In the genomic region with DNA sequence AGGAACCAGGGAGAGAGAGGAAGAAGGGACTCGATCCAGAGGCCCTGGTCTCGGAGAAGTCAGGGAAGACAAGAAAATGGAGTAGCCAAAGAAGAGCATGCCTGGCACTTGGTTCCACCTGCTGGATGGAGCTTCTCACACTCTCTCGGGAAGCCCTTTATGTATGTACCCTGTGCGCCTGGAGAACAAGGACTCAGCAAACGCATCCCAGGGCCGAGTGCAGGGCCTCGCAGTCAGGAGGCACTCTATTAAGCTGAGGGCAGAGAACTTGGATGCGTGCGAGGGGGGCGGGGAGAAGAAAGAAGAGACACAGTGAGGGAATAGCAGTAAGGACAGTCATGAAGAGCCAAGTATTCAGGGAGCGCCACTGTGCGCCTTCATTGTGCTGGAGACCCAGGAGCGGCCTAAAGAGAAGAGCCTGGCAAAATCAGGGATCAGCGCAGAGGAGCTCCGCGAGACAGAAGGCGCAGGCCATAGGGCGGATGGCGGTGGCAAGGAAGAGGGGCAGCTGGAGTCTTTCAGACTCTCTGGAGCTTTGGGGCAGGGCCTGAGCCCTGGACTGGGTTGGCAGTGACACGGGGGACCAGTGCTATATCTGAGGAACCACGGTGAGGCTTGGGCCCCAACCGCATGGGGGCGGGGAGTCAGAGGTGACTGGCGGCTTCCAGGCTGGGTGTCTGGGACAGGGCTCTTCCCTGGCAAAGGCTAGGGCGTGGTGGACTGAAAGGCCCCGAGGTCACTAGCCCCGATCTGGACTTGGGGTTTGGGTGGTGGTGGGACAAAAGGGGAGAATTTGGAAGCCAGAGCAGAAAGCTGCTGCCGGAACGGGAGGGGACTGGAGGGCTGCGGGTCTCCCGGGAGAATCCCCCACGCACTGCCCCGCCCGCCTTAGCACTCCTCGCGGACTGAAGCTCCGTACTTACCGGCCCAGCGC, we compare ENCODE assay signal across 9 cellular contexts. TPM values are rescaled to one million over a fixed set of nuclear protein-coding genes. Genes with fewer than 3 reads are reported as not detected.
A peak's percentile ranks its signal among the peaks of the same experiment; 100 is the strongest.
DNase-seq lines count a peak whose midpoint lies in the region; ATAC-seq and TF ChIP-seq lines count a peak whose summit lies in the region.
"Had no signal": no experiment of that assay in that cellular context is flagged by ENCODE, and none has a peak within 500 bp of the region (broad histone marks: within the 10 kb centered on the region; RNA-seq: fewer than 3 reads in every experiment).

No MANE protein-coding gene starts in this region.

- no peak overlapping the region for H3K4me3 ChIP-seq in parathyroid adenoma (ENCODE audit: low read depth, low read length)

- ATAC-seq in HG03521 (IDR thresholded peaks at IDR 0.05; ENCODE audit: unreplicated experiment) (no peak), GM19023 (IDR thresholded peaks at IDR 0.05; ENCODE audit: unreplicated experiment) (no peak), HG03439 (IDR thresholded peaks at IDR 0.05; ENCODE audit: unreplicated experiment) (no peak)

- peak overlapping the region; percentile 86 for H2AFZ ChIP-seq in parathyroid adenoma

- no peaks in the 10 kb centered on the region for H3K36me3 ChIP-seq in parathyroid adenoma (ENCODE audit: control insufficient read depth, insufficient read depth, low read length)

- H3K79me2 ChIP-seq in parathyroid adenoma = peaks cover 7% of the 10 kb centered on the region

- in situ Hi-C loops in G401 (cut with HindIII; ENCODE audit: low sequenced_read_pairs) = no loop called here

- no peaks in the 10 kb centered on the region for H3K27me3 ChIP-seq in parathyroid adenoma (ENCODE audit: control insufficient read depth, insufficient read depth, low read length)

- no peaks in the 10 kb centered on the region for H3K9me3 ChIP-seq in parathyroid adenoma (ENCODE audit: control insufficient read depth, low read length)

- peak; percentile 10 for DNase-seq in G401 (ENCODE audit: low spot score)
- DNase-seq in HuH-7 (ENCODE audit: low spot score) = peak; percentile 27
- peak; percentile 24 for DNase-seq in cerebellar cortex (ENCODE audit: low spot score)
- no peak for DNase-seq in UCSD-AML1 (lab: John Stamatoyannopoulos, UW; ENCODE audit: unreplicated experiment)
- DNase-seq: stimulated activated CD4-positive, alpha-beta T cell treated with anti-CD3 and anti-CD28 coated beads, Interleukin-4, amount 100 ng/mL, for 1 hour had no signal

- H3K27ac ChIP-seq in parathyroid adenoma = peak overlapping the region; percentile 85

- TF ChIP-seq CTCF in parathyroid adenoma (IDR thresholded peaks at IDR 0.05) = peak; percentile 30

- H3K9ac ChIP-seq in parathyroid adenoma = no peak overlapping the region

- no peak overlapping the region for H3K4me2 ChIP-seq in parathyroid adenoma (ENCODE audit: low read length)

- H3K4me1 ChIP-seq in parathyroid adenoma = peaks cover 7% of the 10 kb centered on the region

RNA-seq across cellular contexts. Expression of gene SEPTIN6, which starts 1.9 kb away (rescaled TPM):
- total RNA-seq in G401 (2014; rRNA removed; shearing (Covaris generic)) = 41.5 and 53.2 TPM in 2 replicates
